Comparison of ENCODE assay signal across 1 cellular context in genomic region chr14:103628684-103629502, GRCh38.
A peak's percentile ranks its signal among the peaks of the same experiment; 100 is the strongest.
TF ChIP-seq lines count a peak whose summit lies in the region.

Gene KLC1 (plus strand): TSS chr14:103629211. CDS start chr14:103654565, 25,354 bp downstream.

TF ChIP-seq in HepG2, 621 proteins besides CTCF, POLR2A, EP300 and RAD21 (continued from another document and continues in another):
- TF ChIP-seq ARID5B (CRISPR knock-in tag; IDR thresholded peaks at IDR 0.05) (peak; percentile 42; the same call in 1 of the 2 replicates), HCFC1 (IDR thresholded peaks at IDR 0.05; ENCODE audit: low read depth, low read length) (peak; percentile 40; the same call in 1 of the 2 replicates), KDM4B (CRISPR knock-in tag; IDR thresholded peaks at IDR 0.05) (peak; percentile 67; the same call in 1 of the 2 replicates), NRL (CRISPR knock-in tag; IDR thresholded peaks at IDR 0.05; ENCODE audit: borderline replicate concordance) (0 out of 2 replicates have a peak, but pooled peaks have one; percentile 20), YEATS2 (CRISPR knock-in tag; IDR thresholded peaks at IDR 0.05; ENCODE audit: borderline replicate concordance) (peak; percentile 8; the same call in 1 of the 2 replicates), TBX3 (IDR thresholded peaks at IDR 0.05; ENCODE audit: borderline replicate concordance) (no peak), CBFB (CRISPR knock-in tag; IDR thresholded peaks at IDR 0.05) (peak; percentile 14; the same call in 1 of the 2 replicates), NFRKB (IDR thresholded peaks at IDR 0.05) (no peak), SALL1 (CRISPR knock-in tag; IDR thresholded peaks at IDR 0.05) (peak; percentile 69; the same call in 1 of the 2 replicates), ZNF570 (CRISPR knock-in tag; IDR thresholded peaks at IDR 0.05; ENCODE audit: borderline replicate concordance) (peak; percentile 26; the same call in 1 of the 2 replicates), HHEX (CRISPR knock-in tag; IDR thresholded peaks at IDR 0.05) (no peak), ZHX1 (CRISPR knock-in tag; IDR thresholded peaks at IDR 0.05; ENCODE audit: low read depth) (peak; percentile 25; the same call in 1 of the 2 replicates), SYNCRIP (IDR thresholded peaks at IDR 0.05; ENCODE audit: insufficient read depth, low read depth, low read length) (no peak), POLR2G (IDR thresholded peaks at IDR 0.05; ENCODE audit: low read depth, low read length) (peak; percentile 77), ZNF580 (CRISPR knock-in tag; IDR thresholded peaks at IDR 0.05; ENCODE audit: borderline replicate concordance, low read depth) (peak; percentile 51; the same call in 1 of the 2 replicates), HNRNPLL (IDR thresholded peaks at IDR 0.05; ENCODE audit: low read depth, low read length, poor library complexity, severe bottlenecking) (peak; percentile 35), ZNF101 (CRISPR knock-in tag; IDR thresholded peaks at IDR 0.05; ENCODE audit: borderline replicate concordance, low read depth) (no peak), KLF12 (CRISPR knock-in tag; IDR thresholded peaks at IDR 0.05; ENCODE audit: borderline replicate concordance) (0 out of 2 replicates have a peak, but pooled peaks have one; percentile 46), ATF1 (CRISPR knock-in tag; IDR thresholded peaks at IDR 0.05) (peak; percentile 88), ISX (CRISPR knock-in tag; conservative IDR thresholded peaks at IDR 0.05) (no peak), SUZ12 (IDR thresholded peaks at IDR 0.05; ENCODE audit: low read depth, low read length) (peak; percentile 35), ZKSCAN5 (CRISPR knock-in tag; IDR thresholded peaks at IDR 0.05) (no peak)
- TF ChIP-seq, protein P1, sequence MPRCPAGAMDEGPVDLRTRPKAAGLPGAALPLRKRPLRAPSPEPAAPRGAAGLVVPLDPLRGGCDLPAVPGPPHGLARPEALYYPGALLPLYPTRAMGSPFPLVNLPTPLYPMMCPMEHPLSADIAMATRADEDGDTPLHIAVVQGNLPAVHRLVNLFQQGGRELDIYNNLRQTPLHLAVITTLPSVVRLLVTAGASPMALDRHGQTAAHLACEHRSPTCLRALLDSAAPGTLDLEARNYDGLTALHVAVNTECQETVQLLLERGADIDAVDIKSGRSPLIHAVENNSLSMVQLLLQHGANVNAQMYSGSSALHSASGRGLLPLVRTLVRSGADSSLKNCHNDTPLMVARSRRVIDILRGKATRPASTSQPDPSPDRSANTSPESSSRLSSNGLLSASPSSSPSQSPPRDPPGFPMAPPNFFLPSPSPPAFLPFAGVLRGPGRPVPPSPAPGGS (CRISPR knock-in tag; IDR thresholded peaks at IDR 0.05), result no peak; the same call in 1 of the 2 replicates
- TF ChIP-seq, protein P2, sequence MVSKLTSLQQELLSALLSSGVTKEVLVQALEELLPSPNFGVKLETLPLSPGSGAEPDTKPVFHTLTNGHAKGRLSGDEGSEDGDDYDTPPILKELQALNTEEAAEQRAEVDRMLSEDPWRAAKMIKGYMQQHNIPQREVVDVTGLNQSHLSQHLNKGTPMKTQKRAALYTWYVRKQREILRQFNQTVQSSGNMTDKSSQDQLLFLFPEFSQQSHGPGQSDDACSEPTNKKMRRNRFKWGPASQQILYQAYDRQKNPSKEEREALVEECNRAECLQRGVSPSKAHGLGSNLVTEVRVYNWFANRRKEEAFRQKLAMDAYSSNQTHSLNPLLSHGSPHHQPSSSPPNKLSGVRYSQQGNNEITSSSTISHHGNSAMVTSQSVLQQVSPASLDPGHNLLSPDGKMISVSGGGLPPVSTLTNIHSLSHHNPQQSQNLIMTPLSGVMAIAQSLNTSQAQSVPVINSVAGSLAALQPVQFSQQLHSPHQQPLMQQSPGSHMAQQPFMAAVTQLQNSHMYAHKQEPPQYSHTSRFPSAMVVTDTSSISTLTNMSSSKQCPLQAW (CRISPR knock-in tag; IDR thresholded peaks at IDR 0.05), result peak; percentile 45; the same call in 1 of the 2 replicates
- TF ChIP-seq, protein P3, sequence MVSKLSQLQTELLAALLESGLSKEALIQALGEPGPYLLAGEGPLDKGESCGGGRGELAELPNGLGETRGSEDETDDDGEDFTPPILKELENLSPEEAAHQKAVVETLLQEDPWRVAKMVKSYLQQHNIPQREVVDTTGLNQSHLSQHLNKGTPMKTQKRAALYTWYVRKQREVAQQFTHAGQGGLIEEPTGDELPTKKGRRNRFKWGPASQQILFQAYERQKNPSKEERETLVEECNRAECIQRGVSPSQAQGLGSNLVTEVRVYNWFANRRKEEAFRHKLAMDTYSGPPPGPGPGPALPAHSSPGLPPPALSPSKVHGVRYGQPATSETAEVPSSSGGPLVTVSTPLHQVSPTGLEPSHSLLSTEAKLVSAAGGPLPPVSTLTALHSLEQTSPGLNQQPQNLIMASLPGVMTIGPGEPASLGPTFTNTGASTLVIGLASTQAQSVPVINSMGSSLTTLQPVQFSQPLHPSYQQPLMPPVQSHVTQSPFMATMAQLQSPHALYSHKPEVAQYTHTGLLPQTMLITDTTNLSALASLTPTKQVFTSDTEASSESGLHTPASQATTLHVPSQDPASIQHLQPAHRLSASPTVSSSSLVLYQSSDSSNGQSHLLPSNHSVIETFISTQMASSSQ (IDR thresholded peaks at IDR 0.05; ENCODE audit: low read depth), result no peak
- TF ChIP-seq, protein P3 (CRISPR knock-in tag; IDR thresholded peaks at IDR 0.05; ENCODE audit: borderline replicate concordance), result no peak
- TF ChIP-seq, protein P4, sequence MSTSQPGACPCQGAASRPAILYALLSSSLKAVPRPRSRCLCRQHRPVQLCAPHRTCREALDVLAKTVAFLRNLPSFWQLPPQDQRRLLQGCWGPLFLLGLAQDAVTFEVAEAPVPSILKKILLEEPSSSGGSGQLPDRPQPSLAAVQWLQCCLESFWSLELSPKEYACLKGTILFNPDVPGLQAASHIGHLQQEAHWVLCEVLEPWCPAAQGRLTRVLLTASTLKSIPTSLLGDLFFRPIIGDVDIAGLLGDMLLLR (CRISPR knock-in tag; IDR thresholded peaks at IDR 0.05), result no peak
- TF ChIP-seq, protein P5, sequence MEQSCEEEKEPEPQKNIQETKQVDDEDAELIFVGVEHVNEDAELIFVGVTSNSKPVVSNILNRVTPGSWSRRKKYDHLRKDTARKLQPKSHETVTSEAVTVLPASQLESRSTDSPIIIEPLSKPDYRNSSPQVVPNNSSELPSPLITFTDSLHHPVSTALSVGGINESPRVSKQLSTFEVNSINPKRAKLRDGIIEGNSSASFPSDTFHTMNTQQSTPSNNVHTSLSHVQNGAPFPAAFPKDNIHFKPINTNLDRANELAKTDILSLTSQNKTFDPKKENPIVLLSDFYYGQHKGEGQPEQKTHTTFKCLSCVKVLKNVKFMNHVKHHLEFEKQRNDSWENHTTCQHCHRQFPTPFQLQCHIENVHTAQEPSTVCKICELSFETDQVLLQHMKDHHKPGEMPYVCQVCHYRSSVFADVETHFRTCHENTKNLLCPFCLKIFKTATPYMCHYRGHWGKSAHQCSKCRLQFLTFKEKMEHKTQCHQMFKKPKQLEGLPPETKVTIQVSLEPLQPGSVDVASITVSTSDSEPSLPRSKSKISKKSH (CRISPR knock-in tag; IDR thresholded peaks at IDR 0.05; ENCODE audit: borderline replicate concordance), result no peak
- TF ChIP-seq, protein P6, sequence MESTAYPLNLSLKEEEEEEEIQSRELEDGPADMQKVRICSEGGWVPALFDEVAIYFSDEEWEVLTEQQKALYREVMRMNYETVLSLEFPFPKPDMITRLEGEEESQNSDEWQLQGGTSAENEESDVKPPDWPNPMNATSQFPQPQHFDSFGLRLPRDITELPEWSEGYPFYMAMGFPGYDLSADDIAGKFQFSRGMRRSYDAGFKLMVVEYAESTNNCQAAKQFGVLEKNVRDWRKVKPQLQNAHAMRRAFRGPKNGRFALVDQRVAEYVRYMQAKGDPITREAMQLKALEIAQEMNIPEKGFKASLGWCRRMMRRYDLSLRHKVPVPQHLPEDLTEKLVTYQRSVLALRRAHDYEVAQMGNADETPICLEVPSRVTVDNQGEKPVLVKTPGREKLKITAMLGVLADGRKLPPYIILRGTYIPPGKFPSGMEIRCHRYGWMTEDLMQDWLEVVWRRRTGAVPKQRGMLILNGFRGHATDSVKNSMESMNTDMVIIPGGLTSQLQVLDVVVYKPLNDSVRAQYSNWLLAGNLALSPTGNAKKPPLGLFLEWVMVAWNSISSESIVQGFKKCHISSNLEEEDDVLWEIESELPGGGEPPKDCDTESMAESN (CRISPR knock-in tag; conservative IDR thresholded peaks at IDR 0.05), result peak; percentile 58
